Comparison of ENCODE assay signal across 11 cellular contexts in genomic region chr12:93297032-93297431, GRCh38.
DNase-seq lines count a peak whose midpoint lies in the region; ATAC-seq and TF ChIP-seq lines count a peak whose summit lies in the region.
"Had no signal": no experiment of that assay in that cellular context is flagged by ENCODE, and none has a peak within 500 bp of the region (broad histone marks: within the 10 kb centered on the region; RNA-seq: fewer than 3 reads in every experiment).

No MANE protein-coding gene starts in this region.

- H3K27ac ChIP-seq in right cardiac atrium (ENCODE audit: low read length) (no peak overlapping the region), subcutaneous abdominal adipose tissue (ENCODE audit: low read depth, low read length) (peak overlapping the region; percentile 67), gastroesophageal sphincter (no peak overlapping the region)
- H3K27ac ChIP-seq: SJCRH30 had no signal

- WGBS in right cardiac atrium, result 88% methylated on average over 3 of the region's 3 CpGs
- WGBS in gastroesophageal sphincter (ENCODE audit: low coverage in 1 of 2), 2 donors, result 88 to 94% methylated on average over 2 to 3 of the region's 3 CpGs

- H3K27me3 ChIP-seq in right cardiac atrium (ENCODE audit: control insufficient read depth, insufficient read depth) (no peaks in the 10 kb centered on the region), subcutaneous abdominal adipose tissue (ENCODE audit: control insufficient read depth in 5 of 5, insufficient read depth in 4 of 5, low read length in 5 of 5) (no peaks in the 10 kb centered on the region), gastroesophageal sphincter (no peaks in the 10 kb centered on the region), H7 (ENCODE audit: control insufficient read depth, insufficient read depth, low read length) (no peaks in the 10 kb centered on the region)
- H3K27me3 ChIP-seq: SJCRH30 had no signal

- H3K4me1 ChIP-seq in right cardiac atrium (ENCODE audit: control insufficient read depth, insufficient read depth, low read length) (no peaks in the 10 kb centered on the region), subcutaneous abdominal adipose tissue (ENCODE audit: control insufficient read depth in 5 of 5, insufficient read depth in 5 of 5, low read length in 5 of 5) (peaks cover 0 to 31% (median 18%) of the 10 kb centered on the region in 5 donors), gastroesophageal sphincter (peaks cover 0 to 14% (median 3%) of the 10 kb centered on the region in 3 donors)
- H3K4me1 ChIP-seq: SJCRH30 had no signal

- TF ChIP-seq CTCF in gastroesophageal sphincter (IDR thresholded peaks at IDR 0.05), result no peak

- ATAC-seq in left ventricle myocardium superior (peak; percentile 8), right cardiac atrium (no peak), GM21825 (IDR thresholded peaks at IDR 0.05; ENCODE audit: unreplicated experiment) (peak; percentile 91), HG03354 (IDR thresholded peaks at IDR 0.05; ENCODE audit: poor library complexity, severe bottlenecking, unreplicated experiment) (peak; percentile 83), gastroesophageal sphincter (no peak)

- H3K9ac ChIP-seq in subcutaneous abdominal adipose tissue (ENCODE audit: low read length in 5 of 5), result peak overlapping the region in 1 of 5 donors; percentile 2

- intact Hi-C loops in left ventricle myocardium superior (cut with micrococcal nuclease), result no loop called here
- intact Hi-C loops in right cardiac atrium (cut with DNase I), result no loop called here

- TF ChIP-seq EP300 in gastroesophageal sphincter (IDR thresholded peaks at IDR 0.05), result no peak

- H3K4me3 ChIP-seq in right cardiac atrium (ENCODE audit: low read length) (no peak overlapping the region), subcutaneous abdominal adipose tissue (ENCODE audit: low read depth in 1 of 5, low read length in 5 of 5) (no peak overlapping the region), gastroesophageal sphincter (no peak overlapping the region), H7 (ENCODE audit: insufficient read depth, low read depth, low read length) (no peak overlapping the region)
- H3K4me3 ChIP-seq: SJCRH30 had no signal

- H3K9me3 ChIP-seq in right cardiac atrium (ENCODE audit: control insufficient read depth, low read length) (no peaks in the 10 kb centered on the region), subcutaneous abdominal adipose tissue (ENCODE audit: control insufficient read depth in 5 of 5, low read length in 5 of 5) (no peaks in the 10 kb centered on the region), gastroesophageal sphincter (no peaks in the 10 kb centered on the region)
- H3K9me3 ChIP-seq: SJCRH30 had no signal

- H3K36me3 ChIP-seq in subcutaneous abdominal adipose tissue (ENCODE audit: control insufficient read depth in 5 of 5, insufficient read depth in 5 of 5, low read length in 5 of 5) (no peaks in the 10 kb centered on the region), gastroesophageal sphincter (no peaks in the 10 kb centered on the region), H7 (replicated peaks; ENCODE audit: control insufficient read depth, insufficient read depth, low read length) (no peaks in the 10 kb centered on the region)
- H3K36me3 ChIP-seq: SJCRH30 had no signal

- DNase-seq in left ventricle myocardium superior (no peak), right cardiac atrium (no peak), H7 (no peak)
- DNase-seq in activated CD8-positive, alpha-beta memory T cell treated with anti-CD3 and anti-CD28 coated beads, Interleukin-2, amount 50 U/mL, for 4 hours, result no peak
- DNase-seq: activated CD4-positive, alpha-beta T cell treated with anti-CD3 and anti-CD28 coated beads for 48 hours; IMR-90; SJCRH30 had no signal

- TF ChIP-seq POLR2A in gastroesophageal sphincter (IDR thresholded peaks at IDR 0.05), result no peak

Comparison
In these comparisons a context has a peak if more than half of its experiments do, and no peak if none do; other contexts are left out.
1. ATAC-seq: peak in left ventricle myocardium superior (single experiment), GM21825 (single experiment) and HG03354 (single experiment); none in right cardiac atrium (0 of 2) and gastroesophageal sphincter (single experiment).